In the genomic region with DNA sequence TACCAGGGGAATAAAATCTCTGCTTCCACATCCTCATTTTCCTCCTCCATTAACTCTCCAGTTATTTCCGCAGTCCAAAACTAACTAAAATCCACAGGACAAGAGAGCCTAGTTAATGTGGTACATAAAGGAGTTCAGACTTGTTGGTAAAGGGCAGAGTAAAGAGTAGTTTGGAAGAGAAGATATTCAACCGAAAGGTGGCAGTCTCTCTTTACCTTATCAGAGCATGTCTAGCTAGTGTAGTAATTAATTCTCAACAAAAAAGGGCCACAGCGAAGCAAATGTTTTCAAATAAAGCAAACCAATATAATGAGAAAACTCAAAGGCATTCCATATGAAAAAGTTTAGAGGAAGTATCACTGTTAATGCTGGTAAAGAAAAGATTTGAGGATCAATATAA, we compare ENCODE assay signal across 3 cellular contexts.
TF ChIP-seq lines count a peak whose summit lies in the region.

No MANE protein-coding gene starts in this region.

TF ChIP-seq in SK-N-SH, 30 proteins besides CTCF, POLR2A, EP300 and RAD21 (continued from another document):
- TF ChIP-seq, protein P1, sequence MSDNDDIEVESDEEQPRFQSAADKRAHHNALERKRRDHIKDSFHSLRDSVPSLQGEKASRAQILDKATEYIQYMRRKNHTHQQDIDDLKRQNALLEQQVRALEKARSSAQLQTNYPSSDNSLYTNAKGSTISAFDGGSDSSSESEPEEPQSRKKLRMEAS (IDR thresholded peaks at IDR 0.05; ENCODE audit: low read depth) = no peak
- TF ChIP-seq NFIC (IDR thresholded peaks at IDR 0.05; ENCODE audit: borderline replicate concordance) (no peak), GATA2 (CRISPR knock-in tag; IDR thresholded peaks at IDR 0.05) (no peak), FOXM1 (IDR thresholded peaks at IDR 0.05; ENCODE audit: low read depth) (no peak), NRF1 (IDR thresholded peaks at IDR 0.05; ENCODE audit: low read depth, low read length) (no peak), GABPA (IDR thresholded peaks at IDR 0.05; ENCODE audit: low read depth) (no peak), RCOR1 (IDR thresholded peaks at IDR 0.05; ENCODE audit: low read length) (no peak)
- TF ChIP-seq, protein P2, sequence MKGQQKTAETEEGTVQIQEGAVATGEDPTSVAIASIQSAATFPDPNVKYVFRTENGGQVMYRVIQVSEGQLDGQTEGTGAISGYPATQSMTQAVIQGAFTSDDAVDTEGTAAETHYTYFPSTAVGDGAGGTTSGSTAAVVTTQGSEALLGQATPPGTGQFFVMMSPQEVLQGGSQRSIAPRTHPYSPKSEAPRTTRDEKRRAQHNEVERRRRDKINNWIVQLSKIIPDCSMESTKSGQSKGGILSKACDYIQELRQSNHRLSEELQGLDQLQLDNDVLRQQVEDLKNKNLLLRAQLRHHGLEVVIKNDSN (IDR thresholded peaks at IDR 0.05; ENCODE audit: borderline replicate concordance, low read depth) = no peak

TF ChIP-seq in SK-N-SH treated with all-trans-retinoic acid at 6 μM for 48 hours, 23 proteins besides CTCF, POLR2A, EP300 and RAD21 (continued from another document):
- TF ChIP-seq, protein P3, sequence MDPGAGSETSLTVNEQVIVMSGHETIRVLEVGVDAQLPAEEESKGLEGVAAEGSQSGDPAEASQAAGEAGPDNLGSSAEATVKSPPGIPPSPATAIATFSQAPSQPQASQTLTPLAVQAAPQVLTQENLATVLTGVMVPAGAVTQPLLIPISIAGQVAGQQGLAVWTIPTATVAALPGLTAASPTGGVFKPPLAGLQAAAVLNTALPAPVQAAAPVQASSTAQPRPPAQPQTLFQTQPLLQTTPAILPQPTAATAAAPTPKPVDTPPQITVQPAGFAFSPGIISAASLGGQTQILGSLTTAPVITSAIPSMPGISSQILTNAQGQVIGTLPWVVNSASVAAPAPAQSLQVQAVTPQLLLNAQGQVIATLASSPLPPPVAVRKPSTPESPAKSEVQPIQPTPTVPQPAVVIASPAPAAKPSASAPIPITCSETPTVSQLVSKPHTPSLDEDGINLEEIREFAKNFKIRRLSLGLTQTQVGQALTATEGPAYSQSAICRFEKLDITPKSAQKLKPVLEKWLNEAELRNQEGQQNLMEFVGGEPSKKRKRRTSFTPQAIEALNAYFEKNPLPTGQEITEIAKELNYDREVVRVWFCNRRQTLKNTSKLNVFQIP (CRISPR knock-in tag; IDR thresholded peaks at IDR 0.05; ENCODE audit: borderline replicate concordance, low read depth) = no peak

TF ChIP-seq in GM12878, 131 proteins besides CTCF, POLR2A, EP300 and RAD21:
- TF ChIP-seq, protein P4, sequence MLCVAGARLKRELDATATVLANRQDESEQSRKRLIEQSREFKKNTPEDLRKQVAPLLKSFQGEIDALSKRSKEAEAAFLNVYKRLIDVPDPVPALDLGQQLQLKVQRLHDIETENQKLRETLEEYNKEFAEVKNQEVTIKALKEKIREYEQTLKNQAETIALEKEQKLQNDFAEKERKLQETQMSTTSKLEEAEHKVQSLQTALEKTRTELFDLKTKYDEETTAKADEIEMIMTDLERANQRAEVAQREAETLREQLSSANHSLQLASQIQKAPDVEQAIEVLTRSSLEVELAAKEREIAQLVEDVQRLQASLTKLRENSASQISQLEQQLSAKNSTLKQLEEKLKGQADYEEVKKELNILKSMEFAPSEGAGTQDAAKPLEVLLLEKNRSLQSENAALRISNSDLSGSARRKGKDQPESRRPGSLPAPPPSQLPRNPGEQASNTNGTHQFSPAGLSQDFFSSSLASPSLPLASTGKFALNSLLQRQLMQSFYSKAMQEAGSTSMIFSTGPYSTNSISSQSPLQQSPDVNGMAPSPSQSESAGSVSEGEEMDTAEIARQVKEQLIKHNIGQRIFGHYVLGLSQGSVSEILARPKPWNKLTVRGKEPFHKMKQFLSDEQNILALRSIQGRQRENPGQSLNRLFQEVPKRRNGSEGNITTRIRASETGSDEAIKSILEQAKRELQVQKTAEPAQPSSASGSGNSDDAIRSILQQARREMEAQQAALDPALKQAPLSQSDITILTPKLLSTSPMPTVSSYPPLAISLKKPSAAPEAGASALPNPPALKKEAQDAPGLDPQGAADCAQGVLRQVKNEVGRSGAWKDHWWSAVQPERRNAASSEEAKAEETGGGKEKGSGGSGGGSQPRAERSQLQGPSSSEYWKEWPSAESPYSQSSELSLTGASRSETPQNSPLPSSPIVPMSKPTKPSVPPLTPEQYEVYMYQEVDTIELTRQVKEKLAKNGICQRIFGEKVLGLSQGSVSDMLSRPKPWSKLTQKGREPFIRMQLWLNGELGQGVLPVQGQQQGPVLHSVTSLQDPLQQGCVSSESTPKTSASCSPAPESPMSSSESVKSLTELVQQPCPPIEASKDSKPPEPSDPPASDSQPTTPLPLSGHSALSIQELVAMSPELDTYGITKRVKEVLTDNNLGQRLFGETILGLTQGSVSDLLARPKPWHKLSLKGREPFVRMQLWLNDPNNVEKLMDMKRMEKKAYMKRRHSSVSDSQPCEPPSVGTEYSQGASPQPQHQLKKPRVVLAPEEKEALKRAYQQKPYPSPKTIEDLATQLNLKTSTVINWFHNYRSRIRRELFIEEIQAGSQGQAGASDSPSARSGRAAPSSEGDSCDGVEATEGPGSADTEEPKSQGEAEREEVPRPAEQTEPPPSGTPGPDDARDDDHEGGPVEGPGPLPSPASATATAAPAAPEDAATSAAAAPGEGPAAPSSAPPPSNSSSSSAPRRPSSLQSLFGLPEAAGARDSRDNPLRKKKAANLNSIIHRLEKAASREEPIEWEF (IDR thresholded peaks at IDR 0.05; ENCODE audit: insufficient replicate concordance, low read depth, low read length) = no peak
- TF ChIP-seq SIX5 (IDR thresholded peaks at IDR 0.05; ENCODE audit: low read depth, low read length, severe bottlenecking) (no peak), NRF1 (conservative IDR thresholded peaks at IDR 0.05; ENCODE audit: low read depth, low read length) (no peak), RBBP5 (conservative IDR thresholded peaks at IDR 0.05) (no peak), ZZZ3 (IDR thresholded peaks at IDR 0.05; ENCODE audit: control insufficient read depth, insufficient read length, low read depth) (no peak), BMI1 (IDR thresholded peaks at IDR 0.05; ENCODE audit: borderline replicate concordance) (no peak), NR2C2 (IDR thresholded peaks at IDR 0.05; ENCODE audit: borderline replicate concordance, control insufficient read depth, insufficient read length, low read depth) (no peak), JUND (IDR thresholded peaks at IDR 0.05; ENCODE audit: low read depth, low read length) (no peak), CHD1 (IDR thresholded peaks at IDR 0.05; ENCODE audit: low read depth, low read length) (no peak)
- TF ChIP-seq, protein P5, sequence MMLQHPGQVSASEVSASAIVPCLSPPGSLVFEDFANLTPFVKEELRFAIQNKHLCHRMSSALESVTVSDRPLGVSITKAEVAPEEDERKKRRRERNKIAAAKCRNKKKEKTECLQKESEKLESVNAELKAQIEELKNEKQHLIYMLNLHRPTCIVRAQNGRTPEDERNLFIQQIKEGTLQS (IDR thresholded peaks at IDR 0.05; ENCODE audit: borderline replicate concordance, extremely low read depth, low read depth, low read length) = no peak
